Comparison of ENCODE assay signal across 34 cellular contexts in the genomic region with DNA sequence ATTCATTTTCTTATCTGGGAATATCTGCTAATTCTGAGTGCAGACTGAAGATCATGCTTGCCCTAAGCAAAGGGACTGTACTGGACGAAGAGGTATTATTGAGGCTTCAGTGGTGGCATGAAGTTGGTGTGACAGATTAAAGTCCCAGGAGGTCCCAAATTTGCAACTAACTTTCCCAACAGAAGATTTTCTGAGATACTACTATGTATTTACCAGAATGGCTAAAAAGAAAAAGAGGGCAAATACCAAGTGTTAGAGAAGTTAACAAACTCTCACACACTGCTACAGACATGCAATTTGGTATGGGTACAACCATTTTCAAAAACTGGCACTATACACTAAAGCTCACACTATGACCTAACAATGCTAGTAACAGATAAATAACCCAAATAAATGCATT.
"Had no signal": no experiment of that assay in that cellular context is flagged by ENCODE, and none has a peak within 500 bp of the region (broad histone marks: within the 10 kb centered on the region; RNA-seq: fewer than 3 reads in every experiment).

No MANE protein-coding gene starts in this region.

- H3K9me3 Mint-ChIP-seq: activated CD4-positive, alpha-beta memory T cell treated with anti-CD3 and anti-CD28 coated beads, Interleukin-2, amount 10 ng/mL, durations not matched to agents 7 days and 5 days; activated CD4-positive, alpha-beta T cell treated with anti-CD3 and anti-CD28 coated beads, Interleukin-2, amount 10 ng/mL, durations not matched to agents 7 days and 5 days; activated naive CD4-positive, alpha-beta T cell treated with anti-CD3 and anti-CD28 coated beads for 36 hours; activated naive CD4-positive, alpha-beta T cell treated with anti-CD3 and anti-CD28 coated beads, Interleukin-2, amount 50 U/mL, for 24 hours; activated naive CD8-positive, alpha-beta T cell treated with anti-CD3 and anti-CD28 coated beads for 36 hours; activated naive CD8-positive, alpha-beta T cell treated with anti-CD3 and anti-CD28 coated beads, Interleukin-2, amount 50 U/mL, for 24 hours; activated T-cell treated with anti-CD3 and anti-CD28 coated beads, Interleukin-2, amount 50 U/mL, for 4 hours; activated T-helper 1 cell treated with anti-CD3 and anti-CD28 coated beads, Interleukin-12 subunit alpha, Interleukin-12 subunit beta, Interleukin-2, Interleukin-4 antibody, amounts not matched to agents 30 ng/mL and 10 ng/mL and 1 ng/mL, durations not matched to agents 14 hours and 24 hours and 36 hours; activated T-helper 2 cell treated with anti-CD3 and anti-CD28 coated beads, Interferon-gamma antibody, Interleukin-2, Interleukin-4, amounts not matched to agents 10 μg/mL and 5 μg/mL and 100 μg/mL, durations not matched to agents 14 hours and 24 hours and 36 hours; brain had no signal

- H3K27ac ChIP-seq: adrenal gland, breast epithelium, cardiac muscle cell, colonic mucosa, epithelial cell of prostate, esophagus squamous epithelium, gastroesophageal sphincter, heart right ventricle, hepatocyte had no signal

- DNase-seq: activated CD4-positive, alpha-beta memory T cell treated with anti-CD3 and anti-CD28 coated beads, Interleukin-2, amount 10 ng/mL, durations not matched to agents 7 days and 5 days; activated CD4-positive, alpha-beta T cell treated with anti-CD3 and anti-CD28 coated beads for 1 hour; activated CD4-positive, alpha-beta T cell treated with anti-CD3 and anti-CD28 coated beads for 4 hours; activated CD4-positive, alpha-beta T cell treated with anti-CD3 and anti-CD28 coated beads, Interleukin-2, amount 10 ng/mL, durations not matched to agents 7 days and 5 days; activated CD4-positive, alpha-beta T cell treated with anti-CD3 and anti-CD28 coated beads, Interleukin-2, amount 50 U/mL, for 4 hours; activated CD8-positive, alpha-beta memory T cell treated with anti-CD3 and anti-CD28 coated beads, Interleukin-2, amount 50 U/mL, for 48 hours; activated effector memory CD4-positive, alpha-beta T cell treated with anti-CD3 and anti-CD28 coated beads, Interleukin-2, amount 50 U/mL, for 16 hours; activated naive CD4-positive, alpha-beta T cell treated with anti-CD3 and anti-CD28 coated beads for 36 hours; activated naive CD8-positive, alpha-beta T cell treated with anti-CD3 and anti-CD28 coated beads for 36 hours; activated naive CD8-positive, alpha-beta T cell treated with anti-CD3 and anti-CD28 coated beads, Interleukin-2, amount 50 U/mL, for 24 hours; activated T-cell treated with anti-CD3 and anti-CD28 coated beads for 4 hours; activated T-cell treated with anti-CD3 and anti-CD28 coated beads, Interleukin-2, amount 50 U/mL, for 4 hours; adrenal gland; amygdala; aorta; central memory CD4-positive, alpha-beta T cell; cerebellar nuclear complex; colonic mucosa; effector CD8-positive, alpha-beta T cell; esophagus squamous epithelium; foreskin melanocyte; heart right ventricle; T-helper 2 cell had no signal

- H3K4me3 ChIP-seq: adrenal gland, breast epithelium, cardiac muscle cell, colonic mucosa, esophagus squamous epithelium, gastroesophageal sphincter, heart right ventricle, hepatocyte had no signal

- ATAC-seq: activated naive CD8-positive, alpha-beta T cell treated with anti-CD3 and anti-CD28 coated beads, Interleukin-2, amount 50 U/mL, for 24 hours; activated T-cell treated with anti-CD3 and anti-CD28 coated beads, Interleukin-2, amount 50 U/mL, for 4 hours; gastroesophageal sphincter; heart right ventricle had no signal

- H3K36me3 ChIP-seq: adrenal gland, breast epithelium, cardiac muscle cell, colonic mucosa had no signal

- H3K27ac Mint-ChIP-seq: activated CD4-positive, alpha-beta memory T cell treated with anti-CD3 and anti-CD28 coated beads, Interleukin-2, amount 10 ng/mL, durations not matched to agents 7 days and 5 days; activated CD4-positive, alpha-beta T cell treated with anti-CD3 and anti-CD28 coated beads, Interleukin-2, amount 10 ng/mL, durations not matched to agents 7 days and 5 days; activated naive CD4-positive, alpha-beta T cell treated with anti-CD3 and anti-CD28 coated beads for 36 hours; activated naive CD4-positive, alpha-beta T cell treated with anti-CD3 and anti-CD28 coated beads, Interleukin-2, amount 50 U/mL, for 24 hours; activated naive CD8-positive, alpha-beta T cell treated with anti-CD3 and anti-CD28 coated beads for 36 hours; activated naive CD8-positive, alpha-beta T cell treated with anti-CD3 and anti-CD28 coated beads, Interleukin-2, amount 50 U/mL, for 24 hours; activated T-helper 1 cell treated with anti-CD3 and anti-CD28 coated beads, Interleukin-12 subunit alpha, Interleukin-12 subunit beta, Interleukin-2, Interleukin-4 antibody, amounts not matched to agents 30 ng/mL and 10 ng/mL and 1 ng/mL, durations not matched to agents 14 hours and 24 hours and 36 hours; activated T-helper 2 cell treated with anti-CD3 and anti-CD28 coated beads, Interferon-gamma antibody, Interleukin-2, Interleukin-4, amounts not matched to agents 10 μg/mL and 5 μg/mL and 100 μg/mL, durations not matched to agents 14 hours and 24 hours and 36 hours; brain had no signal

- H3K27me3 Mint-ChIP-seq: activated CD4-positive, alpha-beta memory T cell treated with anti-CD3 and anti-CD28 coated beads, Interleukin-2, amount 10 ng/mL, durations not matched to agents 7 days and 5 days; activated CD4-positive, alpha-beta T cell treated with anti-CD3 and anti-CD28 coated beads, Interleukin-2, amount 10 ng/mL, durations not matched to agents 7 days and 5 days; activated naive CD4-positive, alpha-beta T cell treated with anti-CD3 and anti-CD28 coated beads, Interleukin-2, amount 50 U/mL, for 24 hours; activated naive CD8-positive, alpha-beta T cell treated with anti-CD3 and anti-CD28 coated beads for 36 hours; activated naive CD8-positive, alpha-beta T cell treated with anti-CD3 and anti-CD28 coated beads, Interleukin-2, amount 50 U/mL, for 24 hours; brain had no signal

- FAIRE-seq: endometrium, endothelial cell of umbilical vein had no signal

- H3K4me3 Mint-ChIP-seq: activated CD4-positive, alpha-beta memory T cell treated with anti-CD3 and anti-CD28 coated beads, Interleukin-2, amount 10 ng/mL, durations not matched to agents 7 days and 5 days; activated CD4-positive, alpha-beta T cell treated with anti-CD3 and anti-CD28 coated beads, Interleukin-2, amount 10 ng/mL, durations not matched to agents 7 days and 5 days; activated naive CD4-positive, alpha-beta T cell treated with anti-CD3 and anti-CD28 coated beads for 36 hours; activated naive CD4-positive, alpha-beta T cell treated with anti-CD3 and anti-CD28 coated beads, Interleukin-2, amount 50 U/mL, for 24 hours; activated naive CD8-positive, alpha-beta T cell treated with anti-CD3 and anti-CD28 coated beads for 36 hours; activated naive CD8-positive, alpha-beta T cell treated with anti-CD3 and anti-CD28 coated beads, Interleukin-2, amount 50 U/mL, for 24 hours; activated T-cell treated with anti-CD3 and anti-CD28 coated beads, Interleukin-2, amount 50 U/mL, for 4 hours; activated T-helper 1 cell treated with anti-CD3 and anti-CD28 coated beads, Interleukin-12 subunit alpha, Interleukin-12 subunit beta, Interleukin-2, Interleukin-4 antibody, amounts not matched to agents 30 ng/mL and 10 ng/mL and 1 ng/mL, durations not matched to agents 14 hours and 24 hours and 36 hours; brain had no signal

- H3K27me3 ChIP-seq: adrenal gland, breast epithelium, cardiac muscle cell, colonic mucosa, esophagus squamous epithelium, gastroesophageal sphincter, heart right ventricle, hepatocyte had no signal

- H3K4me1 ChIP-seq: breast epithelium, colonic mucosa, gastroesophageal sphincter had no signal

- H3K9me3 ChIP-seq: adrenal gland, breast epithelium, colonic mucosa, esophagus squamous epithelium, gastroesophageal sphincter, heart right ventricle had no signal
